14 cellular contexts compared by ENCODE assay signal in genomic region chr15:68652141-68652540, GRCh38.
DNase-seq lines count a peak whose midpoint lies in the region; ATAC-seq and FAIRE-seq lines count a peak whose summit lies in the region.
"Had no signal": no experiment of that assay in that cellular context is flagged by ENCODE, and none has a peak within 500 bp of the region (broad histone marks: within the 10 kb centered on the region; RNA-seq: fewer than 3 reads in every experiment).

No MANE protein-coding gene starts in this region.

- no peak overlapping the region for H3K27ac ChIP-seq in SK-N-MC
- H3K27ac ChIP-seq in right cardiac atrium (ENCODE audit: low read length), result no peak overlapping the region
- H3K27ac ChIP-seq in small intestine (ENCODE audit: low read depth in 1 of 2, low read length in 1 of 2), result no peak overlapping the region

- H3K4me3 ChIP-seq in SK-N-MC (peak overlapping the region; percentile 36; the same call in 1 of the 2 replicates), right cardiac atrium (ENCODE audit: low read length) (no peak overlapping the region), small intestine (ENCODE audit: low read depth in 1 of 2, low read length in 2 of 2) (no peak overlapping the region)

- H3K4me1 ChIP-seq in right cardiac atrium (ENCODE audit: control insufficient read depth, insufficient read depth, low read length), result no peaks in the 10 kb centered on the region
- H3K4me1 ChIP-seq in small intestine (ENCODE audit: control insufficient read depth in 2 of 2, insufficient read depth in 1 of 2, low read depth in 1 of 2, low read length in 1 of 2), result no peaks in the 10 kb centered on the region

- DNase-seq in NCI-H2081 (lab: John Stamatoyannopoulos, UW) (peak; percentile 45 to 60), NCI-H2081 treated with DMSO at 0.1 percent for 48 hours (lab: John Stamatoyannopoulos, UW) (no peak), SK-N-MC (ENCODE audit: low read depth, low spot score) (no peak), right cardiac atrium (peak in 2 of 3 donors; percentile 73 to 79), small intestine (peak; percentile 8), cortex of kidney (lab: John Stamatoyannopoulos, UW) (no peak)
- DNase-seq in stimulated activated CD4-positive, alpha-beta T cell treated with anti-CD3 and anti-CD28 coated beads, Interleukin-2, amount 100 ng/mL, for 24 hours, result no peak
- DNase-seq: activated B cell treated with CpG ODN at 0.5 μM for 24 hours; MV-4-11; stimulated activated naive CD4-positive, alpha-beta T cell treated with Interleukin-2 at 50 U/mL for 16 hours had no signal

- H3K9me3 ChIP-seq in SK-N-MC (ENCODE audit: low read depth, low read length) (no peaks in the 10 kb centered on the region), right cardiac atrium (ENCODE audit: control insufficient read depth, low read length) (no peaks in the 10 kb centered on the region), small intestine (ENCODE audit: control insufficient read depth, low read depth) (no peaks in the 10 kb centered on the region)

- no peaks in the 10 kb centered on the region for H3K36me3 ChIP-seq in SK-N-MC (ENCODE audit: insufficient read depth, low read length)
- H3K36me3 ChIP-seq in small intestine (ENCODE audit: control insufficient read depth in 2 of 2, insufficient read depth in 2 of 2, low read length in 2 of 2), result no peaks in the 10 kb centered on the region

- WGBS in right cardiac atrium, result 34% methylated on average over 4 of the region's 4 CpGs
- 6 to 47% (median 29%) methylated on average over 4 of the region's 4 CpGs for WGBS in small intestine, 3 donors

- no peak for FAIRE-seq in small intestine (lab: Jason Lieb, UNC)
- FAIRE-seq: A204.1, RCC 7860 had no signal

- intact Hi-C loops in right cardiac atrium (cut with DNase I), result loop anchor here in 1 of 4 donors (10.0 kb wide), 1 partner anchor 77 kb away; the partner anchor contains the start of gene CORO2B

- H3K27me3 ChIP-seq in right cardiac atrium (ENCODE audit: control insufficient read depth, insufficient read depth) (no peaks in the 10 kb centered on the region), small intestine (ENCODE audit: control insufficient read depth in 2 of 2, insufficient read depth in 2 of 2, low read length in 2 of 2) (no peaks in the 10 kb centered on the region)

- H3K9ac ChIP-seq in SK-N-MC (ENCODE audit: insufficient read length), result no peak overlapping the region

- peak; percentile 44 to 52 for ATAC-seq in right cardiac atrium
- no peak for ATAC-seq in GM18861 (IDR thresholded peaks at IDR 0.05; ENCODE audit: unreplicated experiment)
- ATAC-seq: activated T-helper 17 cell treated with anti-CD3 and anti-CD28 coated beads, Interleukin-2, amount 50 U/mL, for 72 hours had no signal

Comparison
In these comparisons a context has a peak if more than half of its experiments do, and no peak if none do; other contexts are left out.
1. DNase-seq: peak in NCI-H2081 (2 of 2), right cardiac atrium (2 of 3) and small intestine (single experiment); none in NCI-H2081 treated with DMSO at 0.1 percent for 48 hours (single experiment), SK-N-MC (single experiment), stimulated activated CD4-positive, alpha-beta T cell treated with anti-CD3 and anti-CD28 coated beads, Interleukin-2, amount 100 ng/mL, for 24 hours (0 of 2) and cortex of kidney (single experiment).